In genomic region chr19:8240274-8241229, GRCh38 we compare ENCODE assay signal across 8 cellular contexts. TPM values are rescaled to one million over a fixed set of nuclear protein-coding genes. Genes with fewer than 3 reads are reported as not detected.
DNase-seq lines count a peak whose midpoint lies in the region; ATAC-seq and TF ChIP-seq lines count a peak whose summit lies in the region.

No MANE protein-coding gene starts in this region.

- CTCF ChIA-PET in CD8-positive, alpha-beta T cell (lab: Charles Lee), result interaction anchor here (1.1 to 1.4 kb wide), 2 partner anchors 11 to 238 kb away, joined by 4 to 6 read pairs; no protein-coding TSS in a partner anchor
- CTCF ChIA-PET in activated CD8-positive, alpha-beta memory T cell treated with anti-CD3 and anti-CD28 coated beads, Interleukin-2, amount 10 ng/mL, durations not matched to agents 7 days and 5 days (lab: Charles Lee), result interaction anchor here (0.8 to 1.4 kb wide), 6 partner anchors 11 to 296 kb away, joined by 3 to 4 read pairs (median 3); no protein-coding TSS in a partner anchor

- H3K4me1 Mint-ChIP-seq in CD8-positive, alpha-beta T cell (ENCODE audit: low read depth), result peaks cover 18% of the 10 kb centered on the region
- H3K4me1 Mint-ChIP-seq in activated CD8-positive, alpha-beta memory T cell treated with anti-CD3 and anti-CD28 coated beads, Interleukin-2, amount 10 ng/mL, durations not matched to agents 7 days and 5 days, result peaks cover 18% of the 10 kb centered on the region
- peaks cover 12% of the 10 kb centered on the region for H3K4me1 Mint-ChIP-seq in endothelial cell (ENCODE audit: unreplicated experiment)

- peak overlapping the region; percentile 73 for H3K27ac Mint-ChIP-seq in CD8-positive, alpha-beta T cell
- peak overlapping the region; percentile 85 for H3K27ac Mint-ChIP-seq in activated CD8-positive, alpha-beta memory T cell treated with anti-CD3 and anti-CD28 coated beads, Interleukin-2, amount 10 ng/mL, durations not matched to agents 7 days and 5 days
- H3K27ac Mint-ChIP-seq in endothelial cell (ENCODE audit: unreplicated experiment), result no peak overlapping the region

- intact Hi-C loops in CD8-positive, alpha-beta T cell (cut with DNase I, micrococcal nuclease), result no loop called here

- H3K27ac ChIP-seq in CD8-positive, alpha-beta T cell (ENCODE audit: low read depth, low read length), result no peak overlapping the region
- H3K27ac ChIP-seq in GM23248, result no peak overlapping the region
- peak overlapping the region; percentile 86 for H3K27ac ChIP-seq in mesodermal cell (ENCODE audit: low read depth, low read length, severe bottlenecking)

- no peaks in the 10 kb centered on the region for H3K79me2 ChIP-seq in GM23248 (ENCODE audit: insufficient read depth)

- WGBS in GM23248 (ENCODE audit: low coverage in 1 of 2, low lambda C conversion rate in 2 of 2, missing lambda C conversion rate in 2 of 2), 2 experiments, result 35 to 40% methylated on average over 16 to 17 of the region's 17 CpGs
- 49 to 61% methylated on average over 8 to 9 of the region's 17 CpGs for WGBS in mesodermal cell (ENCODE audit: insufficient coverage in 2 of 2), 2 experiments

- peak; percentile 64 for ATAC-seq in CD8-positive, alpha-beta T cell
- ATAC-seq in activated CD8-positive, alpha-beta memory T cell treated with anti-CD3 and anti-CD28 coated beads, Interleukin-2, amount 10 ng/mL, durations not matched to agents 7 days and 5 days, result peak; percentile 85

- H3K36me3 Mint-ChIP-seq in CD8-positive, alpha-beta T cell, result peaks cover 34% of the 10 kb centered on the region
- peaks cover 39% of the 10 kb centered on the region for H3K36me3 Mint-ChIP-seq in activated CD8-positive, alpha-beta memory T cell treated with anti-CD3 and anti-CD28 coated beads, Interleukin-2, amount 10 ng/mL, durations not matched to agents 7 days and 5 days
- H3K36me3 Mint-ChIP-seq in endothelial cell (ENCODE audit: low read depth, unreplicated experiment), result peaks cover 22% of the 10 kb centered on the region

- H3K4me3 Mint-ChIP-seq in CD8-positive, alpha-beta T cell, result peak overlapping the region; percentile 37
- peak overlapping the region; percentile 33 for H3K4me3 Mint-ChIP-seq in activated CD8-positive, alpha-beta memory T cell treated with anti-CD3 and anti-CD28 coated beads, Interleukin-2, amount 10 ng/mL, durations not matched to agents 7 days and 5 days
- H3K4me3 Mint-ChIP-seq in endothelial cell (ENCODE audit: unreplicated experiment), result no peak overlapping the region

- no peaks in the 10 kb centered on the region for H3K27me3 ChIP-seq in CD8-positive, alpha-beta T cell (ENCODE audit: insufficient read depth, low read length)
- H3K27me3 ChIP-seq in GM23248 (replicated peaks; ENCODE audit: insufficient read depth), result no peaks in the 10 kb centered on the region

- no peak overlapping the region for H3K4me2 ChIP-seq in GM23248 (ENCODE audit: unreplicated experiment)

- no peaks in the 10 kb centered on the region for H4K20me1 ChIP-seq in GM23248 (ENCODE audit: insufficient read depth)

- H3K9me2 ChIP-seq in GM23248 (ENCODE audit: insufficient read depth), result no peaks in the 10 kb centered on the region

- POLR2A ChIA-PET in CD8-positive, alpha-beta T cell (lab: Charles Lee), result no interaction called here

- H3K4me3 ChIP-seq in CD8-positive, alpha-beta T cell (ENCODE audit: low read depth, low read length), result no peak overlapping the region
- no peak overlapping the region for H3K4me3 ChIP-seq in GM23248
- no peak overlapping the region for H3K4me3 ChIP-seq in mesodermal cell (ENCODE audit: extremely low read depth, insufficient read depth, low read length, poor library complexity, severe bottlenecking)

- peak; percentile 16 to 72 (median 51) for DNase-seq in CD8-positive, alpha-beta T cell
- DNase-seq in GM23248 (peak; percentile 82), NCI-H2196 treated with DMSO at 0.1 percent for 48 hours (lab: John Stamatoyannopoulos, UW; ENCODE audit: unreplicated experiment) (peak; percentile 94), endothelial cell (ENCODE audit: low spot score) (peak; percentile 30), NCI-H2081 treated with DMSO at 0.1 percent for 48 hours (lab: John Stamatoyannopoulos, UW) (no peak)
- peak; percentile 89 for DNase-seq in activated CD8-positive, alpha-beta memory T cell treated with anti-CD3 and anti-CD28 coated beads, Interleukin-2, amount 10 ng/mL, durations not matched to agents 7 days and 5 days
- DNase-seq in stimulated activated CD8-positive, alpha-beta memory T cell treated with anti-CD3 and anti-CD28 coated beads, Interleukin-4, amount 100 ng/mL, for 1 hour (ENCODE audit: low read depth in 2 of 2, low spot score in 1 of 2), result peak; percentile 20 to 29

- no peak for TF ChIP-seq CTCF in CD8-positive, alpha-beta T cell (IDR thresholded peaks at IDR 0.05)
- no peak for TF ChIP-seq CTCF in endothelial cell (IDR thresholded peaks at IDR 0.05; ENCODE audit: unreplicated experiment)

- H3K9me3 ChIP-seq in CD8-positive, alpha-beta T cell (ENCODE audit: low read length), result no peaks in the 10 kb centered on the region
- H3K9me3 ChIP-seq in GM23248 (ENCODE audit: low read depth) (no peaks in the 10 kb centered on the region), mesodermal cell (ENCODE audit: control insufficient read depth, low read length) (peaks cover 5% of the 10 kb centered on the region)

- no peak overlapping the region for H2AFZ ChIP-seq in GM23248

- no peaks in the 10 kb centered on the region for H3K36me3 ChIP-seq in CD8-positive, alpha-beta T cell (ENCODE audit: insufficient read depth, low read length)
- H3K36me3 ChIP-seq in GM23248 (ENCODE audit: low read depth) (no peaks in the 10 kb centered on the region), mesodermal cell (ENCODE audit: control insufficient read depth, insufficient read depth, low read length) (no peaks in the 10 kb centered on the region)

- peaks cover 15% of the 10 kb centered on the region for H3K4me1 ChIP-seq in CD8-positive, alpha-beta T cell (ENCODE audit: insufficient read depth, low read length)
- peaks cover 6% of the 10 kb centered on the region for H3K4me1 ChIP-seq in GM23248 (ENCODE audit: insufficient read depth)
- H3K4me1 ChIP-seq in mesodermal cell (ENCODE audit: control insufficient read depth, insufficient read depth, low read length, poor library complexity, severe bottlenecking), result peaks cover 10% of the 10 kb centered on the region

- H3K27me3 Mint-ChIP-seq in CD8-positive, alpha-beta T cell (ENCODE audit: low read depth), result no peaks in the 10 kb centered on the region
- H3K27me3 Mint-ChIP-seq in activated CD8-positive, alpha-beta memory T cell treated with anti-CD3 and anti-CD28 coated beads, Interleukin-2, amount 10 ng/mL, durations not matched to agents 7 days and 5 days, result no peaks in the 10 kb centered on the region
- peaks cover 7% of the 10 kb centered on the region for H3K27me3 Mint-ChIP-seq in endothelial cell (ENCODE audit: unreplicated experiment)

- no peak overlapping the region for H3K9ac ChIP-seq in GM23248

- no peaks in the 10 kb centered on the region for H3K9me3 Mint-ChIP-seq in CD8-positive, alpha-beta T cell
- peaks cover 12% of the 10 kb centered on the region for H3K9me3 Mint-ChIP-seq in activated CD8-positive, alpha-beta memory T cell treated with anti-CD3 and anti-CD28 coated beads, Interleukin-2, amount 10 ng/mL, durations not matched to agents 7 days and 5 days (ENCODE audit: low read depth)
- no peaks in the 10 kb centered on the region for H3K9me3 Mint-ChIP-seq in endothelial cell (ENCODE audit: unreplicated experiment)

- in situ Hi-C loops in GM23248 (cut with MboI), result loop anchor here (10.0 kb wide), 1 partner anchor 276 kb away; no protein-coding TSS in a partner anchor

- H3F3A ChIP-seq in GM23248 (ENCODE audit: insufficient read depth), result no peaks in the 10 kb centered on the region

RNA-seq across cellular contexts. Expression of gene CERS4, which starts 31.4 kb away (rescaled TPM):
- total RNA-seq in CD8-positive, alpha-beta T cell, result 1 to 10 TPM; 6.9 to 7.2 TPM
- total RNA-seq in GM23248 (2014; rRNA removed; shearing (Covaris generic)), result not detected in 2 replicates
- not detected in 2 replicates for polyA plus RNA-seq in GM23248 (2016; fragmentation: Nextera tagmentation; extraction: Ambion mirVana)
- total RNA-seq in activated CD8-positive, alpha-beta memory T cell treated with anti-CD3 and anti-CD28 coated beads, Interleukin-2, amount 10 ng/mL, durations not matched to agents 7 days and 5 days, result 10 to 100 TPM; 20.3 to 28.2 TPM
- total RNA-seq in endothelial cell (ENCODE audit: unreplicated experiment), result 34.2 TPM
- 27.1 TPM for polyA plus RNA-seq in mesodermal cell (2013, experiment 1 of 2)
- polyA plus RNA-seq in mesodermal cell (2013, experiment 2 of 2), result 23.7 TPM
